In the genomic region with DNA sequence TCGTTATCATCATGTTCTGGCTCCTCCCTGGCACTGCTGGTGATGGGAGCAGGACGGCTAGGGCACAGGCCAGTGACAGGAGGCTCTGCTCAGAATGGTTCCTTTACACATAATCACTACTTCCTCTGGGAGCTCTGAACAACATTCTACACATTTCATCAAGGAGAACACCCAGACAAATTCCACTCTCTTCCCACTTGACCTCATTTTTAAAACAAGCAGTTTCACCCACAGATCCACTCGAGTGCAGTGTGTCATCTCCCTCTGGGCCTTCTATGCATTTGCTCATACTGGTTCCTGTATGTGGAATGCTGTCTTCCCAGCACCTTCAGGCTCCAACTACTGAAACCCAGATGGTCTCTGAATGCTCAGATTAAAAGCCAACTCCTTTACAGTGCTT, we compare ENCODE assay signal across 9 cellular contexts.
DNase-seq lines count a peak whose midpoint lies in the region; TF ChIP-seq lines count a peak whose summit lies in the region.
"Had no signal": no experiment of that assay in that cellular context is flagged by ENCODE, and none has a peak within 500 bp of the region (broad histone marks: within the 10 kb centered on the region; RNA-seq: fewer than 3 reads in every experiment).

No MANE protein-coding gene starts in this region.

- H3K27me3 Mint-ChIP-seq in dendritic cell treated with granulocyte-macrophage colony-stimulating factor and Interleukin-4, amounts not matched to agents 40 ng/mL and 50 ng/mL, for 4 days, result no peaks in the 10 kb centered on the region

- H3K36me3 ChIP-seq in BLaER1, result peaks cover 100% of the 10 kb centered on the region
- H3K36me3 ChIP-seq in WERI-Rb-1, result peaks cover 84% of the 10 kb centered on the region

- H3K27ac Mint-ChIP-seq in dendritic cell treated with granulocyte-macrophage colony-stimulating factor and Interleukin-4, amounts not matched to agents 40 ng/mL and 50 ng/mL, for 4 days, result peak overlapping the region; percentile 0

- H4K20me1 ChIP-seq in BLaER1, result no peaks in the 10 kb centered on the region

- intact Hi-C loops in dendritic cell treated with granulocyte-macrophage colony-stimulating factor and Interleukin-4, amounts not matched to agents 40 ng/mL and 50 ng/mL, for 4 days (cut with micrococcal nuclease), result no loop called here

- TF ChIP-seq CTCF in WERI-Rb-1 (IDR thresholded peaks at IDR 0.05; ENCODE audit: low read depth, low read length), result no peak

- no peak overlapping the region for H3K4me3 ChIP-seq in BLaER1
- no peak overlapping the region for H3K4me3 ChIP-seq in WERI-Rb-1 (ENCODE audit: low read depth, low read length)

- H3K9me3 ChIP-seq in BLaER1 (peaks cover 5% of the 10 kb centered on the region; the same call in 1 of the 2 replicates), WERI-Rb-1 (ENCODE audit: severe bottlenecking) (no peaks in the 10 kb centered on the region)

- H3K9ac ChIP-seq in BLaER1, result no peak overlapping the region

- H3K9me3 Mint-ChIP-seq in dendritic cell treated with granulocyte-macrophage colony-stimulating factor and Interleukin-4, amounts not matched to agents 40 ng/mL and 50 ng/mL, for 4 days, result peaks cover 13% of the 10 kb centered on the region

- H3K27me3 ChIP-seq in BLaER1 (no peaks in the 10 kb centered on the region), WERI-Rb-1 (ENCODE audit: insufficient read depth, low read depth, severe bottlenecking) (no peaks in the 10 kb centered on the region)

- H3K4me1 ChIP-seq in BLaER1, result peaks cover 30% of the 10 kb centered on the region

- H3K4me3 Mint-ChIP-seq in dendritic cell treated with granulocyte-macrophage colony-stimulating factor and Interleukin-4, amounts not matched to agents 40 ng/mL and 50 ng/mL, for 4 days, result no peak overlapping the region

- peaks cover 88% of the 10 kb centered on the region for H3K36me3 Mint-ChIP-seq in dendritic cell treated with granulocyte-macrophage colony-stimulating factor and Interleukin-4, amounts not matched to agents 40 ng/mL and 50 ng/mL, for 4 days (ENCODE audit: low read depth)

- peaks cover 28% of the 10 kb centered on the region for H3K4me1 Mint-ChIP-seq in dendritic cell treated with granulocyte-macrophage colony-stimulating factor and Interleukin-4, amounts not matched to agents 40 ng/mL and 50 ng/mL, for 4 days (ENCODE audit: low read depth)

- no peak overlapping the region for H3K4me2 ChIP-seq in BLaER1

- DNase-seq in HS-5 (ENCODE audit: low read depth) (peak; percentile 9), non-pigmented ciliary epithelial cell (ENCODE audit: low read depth) (peak; percentile 8), DMS79 treated with DMSO at 0.1 percent for 48 hours (lab: John Stamatoyannopoulos, UW) (no peak), NCI-H748 (lab: John Stamatoyannopoulos, UW; ENCODE audit: unreplicated experiment) (no peak), WERI-Rb-1 (no peak)
- DNase-seq: activated CD4-positive, alpha-beta T cell treated with anti-CD3 and anti-CD28 coated beads for 1 hour; NCI-H2081 treated with DMSO at 0.1 percent for 48 hours had no signal

- H3K27ac ChIP-seq in BLaER1 (peak overlapping the region; percentile 49), WERI-Rb-1 (no peak overlapping the region)

Comparison
In these comparisons a context has a peak if more than half of its experiments do, and no peak if none do; other contexts are left out.
1. DNase-seq: peak in HS-5 (single experiment) and non-pigmented ciliary epithelial cell (single experiment); none in DMS79 treated with DMSO at 0.1 percent for 48 hours (single experiment), NCI-H748 (single experiment) and WERI-Rb-1 (single experiment).